8 cellular contexts compared by ENCODE assay signal in genomic region chr4:165328101-165328425, GRCh38. TPM values are rescaled to one million over a fixed set of nuclear protein-coding genes. Genes with fewer than 3 reads are reported as not detected.
DNase-seq lines count a peak whose midpoint lies in the region; ATAC-seq and TF ChIP-seq lines count a peak whose summit lies in the region.

No MANE protein-coding gene starts in this region.

- H3K9ac ChIP-seq in Karpas-422 (ENCODE audit: low read length), result peak overlapping the region; percentile 82
- peak overlapping the region; percentile 83 for H3K9ac ChIP-seq in endodermal cell (ENCODE audit: extremely low read depth, low read length, poor library complexity, severe bottlenecking)
- no peak overlapping the region for H3K9ac ChIP-seq in parathyroid adenoma

- no peaks in the 10 kb centered on the region for H3K9me3 ChIP-seq in Karpas-422 (ENCODE audit: low read length)
- H3K9me3 ChIP-seq in endodermal cell (ENCODE audit: control insufficient read depth, low read length), result no peaks in the 10 kb centered on the region
- H3K9me3 ChIP-seq in parathyroid adenoma (ENCODE audit: control insufficient read depth, low read length), result no peaks in the 10 kb centered on the region

- H3K27ac ChIP-seq in Karpas-422 (ENCODE audit: low read length), result peak overlapping the region; percentile 91
- H3K27ac ChIP-seq in endodermal cell (ENCODE audit: low read depth, low read length), result peak overlapping the region; percentile 83
- H3K27ac ChIP-seq in parathyroid adenoma, result peak overlapping the region; percentile 70

- H3K4me1 ChIP-seq in Karpas-422 (ENCODE audit: low read length) (peaks cover 55% of the 10 kb centered on the region), endodermal cell (ENCODE audit: control insufficient read depth, insufficient read depth, low read length) (peaks cover 7% of the 10 kb centered on the region), parathyroid adenoma (peaks cover 19% of the 10 kb centered on the region)

- H3K9me3 Mint-ChIP-seq in endodermal cell (no peaks in the 10 kb centered on the region), HFFc6 (peaks cover 13% of the 10 kb centered on the region)

- no peak for ATAC-seq in GM19452 (IDR thresholded peaks at IDR 0.05; ENCODE audit: unreplicated experiment)

- H3K4me3 ChIP-seq in GM06990 (replicated peaks; ENCODE audit: low read depth, low read length) (peak overlapping the region; percentile 82), Karpas-422 (ENCODE audit: low read length) (peak overlapping the region; percentile 85), endodermal cell (ENCODE audit: low read length) (peak overlapping the region; percentile 95), parathyroid adenoma (ENCODE audit: low read depth, low read length) (peak overlapping the region; percentile 95)

- TF ChIP-seq CTCF in GM06990 (IDR thresholded peaks at IDR 0.05; ENCODE audit: insufficient read depth, low read length, poor library complexity, severe bottlenecking), result no peak
- no peak for TF ChIP-seq CTCF in endodermal cell (conservative IDR thresholded peaks at IDR 0.05)
- no peak for TF ChIP-seq CTCF in parathyroid adenoma (IDR thresholded peaks at IDR 0.05)
- no peak for TF ChIP-seq CTCF in HFFc6 (IDR thresholded peaks at IDR 0.05)

- DNase-seq in GM06990 (ENCODE audit: extremely low read depth, insufficient read length) (no peak), Karpas-422 (no peak), endodermal cell (no peak), HFFc6 (no peak), SW 1271 (lab: John Stamatoyannopoulos, UW) (no peak)
- no peak for DNase-seq in activated T-cell treated with anti-CD3 and anti-CD28 coated beads, Interleukin-2, amount 50 U/mL, for 1 hour

- H3K27ac Mint-ChIP-seq in endodermal cell (no peak overlapping the region), HFFc6 (no peak overlapping the region)

- 1% methylated on average over 7 of the region's 7 CpGs for WGBS in endodermal cell (ENCODE audit: insufficient coverage in 1 of 2, insufficient read length in 1 of 2), 2 experiments

- peaks cover 5% of the 10 kb centered on the region for H3K36me3 ChIP-seq in GM06990 (ENCODE audit: control insufficient read depth, insufficient read depth, low read length)
- peaks cover 28% of the 10 kb centered on the region for H3K36me3 ChIP-seq in Karpas-422 (ENCODE audit: insufficient read depth, low read length)
- H3K36me3 ChIP-seq in endodermal cell (ENCODE audit: control insufficient read depth, insufficient read depth, low read length), result peaks cover 27% of the 10 kb centered on the region
- H3K36me3 ChIP-seq in parathyroid adenoma (ENCODE audit: control insufficient read depth, insufficient read depth, low read length), result no peaks in the 10 kb centered on the region

- H4K20me1 ChIP-seq in Karpas-422 (ENCODE audit: insufficient read depth, low read depth, low read length), result peaks cover 52% of the 10 kb centered on the region

- H3K4me3 Mint-ChIP-seq in endodermal cell (no peak overlapping the region), HFFc6 (no peak overlapping the region)

- H3K27me3 Mint-ChIP-seq in endodermal cell (ENCODE audit: insufficient read depth), result no peaks in the 10 kb centered on the region
- H3K27me3 Mint-ChIP-seq in HFFc6 (ENCODE audit: insufficient read depth), result no peaks in the 10 kb centered on the region

- H2AFZ ChIP-seq in Karpas-422 (ENCODE audit: low read length) (peak overlapping the region; percentile 11; the same call in 1 of the 2 replicates), parathyroid adenoma (peak overlapping the region; percentile 59)

- peak overlapping the region; percentile 96 for H3K4me2 ChIP-seq in Karpas-422 (ENCODE audit: low read depth, low read length, poor library complexity, severe bottlenecking)
- H3K4me2 ChIP-seq in parathyroid adenoma (ENCODE audit: low read length), result peak overlapping the region; percentile 55

- H3K27me3 ChIP-seq in GM06990 (replicated peaks; ENCODE audit: control insufficient read depth, insufficient read depth, low read length) (no peaks in the 10 kb centered on the region), Karpas-422 (ENCODE audit: low read length) (no peaks in the 10 kb centered on the region), endodermal cell (ENCODE audit: control insufficient read depth, insufficient read depth, low read length, poor library complexity, severe bottlenecking) (no peaks in the 10 kb centered on the region), parathyroid adenoma (ENCODE audit: control insufficient read depth, insufficient read depth, low read length) (no peaks in the 10 kb centered on the region)

- no peaks in the 10 kb centered on the region for H3K9me2 ChIP-seq in Karpas-422 (replicated peaks; ENCODE audit: insufficient read depth, low read length)

- H3K36me3 Mint-ChIP-seq in endodermal cell (ENCODE audit: low read depth), result peaks cover 26% of the 10 kb centered on the region
- peaks cover 27% of the 10 kb centered on the region for H3K36me3 Mint-ChIP-seq in HFFc6 (ENCODE audit: low read depth)

- H3K4me1 Mint-ChIP-seq in endodermal cell, result peaks cover 25% of the 10 kb centered on the region
- H3K4me1 Mint-ChIP-seq in HFFc6 (ENCODE audit: low read depth), result peaks cover 42% of the 10 kb centered on the region

- peaks cover 60% of the 10 kb centered on the region for H3K79me2 ChIP-seq in Karpas-422 (ENCODE audit: low read length)
- peaks cover 20% of the 10 kb centered on the region for H3K79me2 ChIP-seq in parathyroid adenoma

RNA-seq across cellular contexts. Expression of gene MSMO1, which starts 0.6 kb away (rescaled TPM):
- 158 and 345 TPM in 2 replicates for total RNA-seq in Karpas-422 (2014; rRNA removed; shearing (Covaris generic); ENCODE audit: low replicate concordance)
- 100 to 1,000 TPM; 106 to 109 TPM for total RNA-seq in endodermal cell
- 314 TPM for polyA plus RNA-seq in endodermal cell (2013, experiment 1 of 2)
- polyA plus RNA-seq in endodermal cell (2013, experiment 2 of 2), result 329 TPM
- 10 to 100 TPM; 23.8 to 27.9 (median 25.6) TPM for total RNA-seq in HFFc6 (2021; fragmentation: NEBNext Ultra II Directional; extraction: Animal tissue kit (Norgen Biotek cat#: 25700))

RNA-seq across cellular contexts. Expression of gene CPE, which starts 50.7 kb away (rescaled TPM):
- not detected in 2 replicates for total RNA-seq in Karpas-422 (2014; rRNA removed; shearing (Covaris generic); ENCODE audit: low replicate concordance)
- 100 to 1,000 TPM; 237 to 298 TPM for total RNA-seq in endodermal cell
- polyA plus RNA-seq in endodermal cell (2013, experiment 1 of 2), result 128 TPM
- polyA plus RNA-seq in endodermal cell (2013, experiment 2 of 2), result 134 TPM
- under 1 TPM in 1 of 6 experiments, not detected in 5; 0.09 TPM for total RNA-seq in HFFc6 (2021; fragmentation: NEBNext Ultra II Directional; extraction: Animal tissue kit (Norgen Biotek cat#: 25700))

Comparison
In these comparisons a context has a peak if more than half of its experiments do, and no peak if none do; other contexts are left out.
1. RNA of gene CPE, which starts 50.7 kb away (total RNA-seq): 237 to 298 TPM in endodermal cell; 0.09 TPM in HFFc6 and not detected in Karpas-422; every median in the first group is over 100 times any median in the second.
2. Peak in every context shown above with its lines, with median percentiles within 50 percentile points of each other: H3K4me3 ChIP-seq and H3K27ac ChIP-seq.